ENCODE assay signal across 19 cellular contexts in genomic region chr2:221203846-221204245, GRCh38.
DNase-seq lines count a peak whose midpoint lies in the region; ATAC-seq, FAIRE-seq and TF ChIP-seq lines count a peak whose summit lies in the region.
"Had no signal": no experiment of that assay in that cellular context is flagged by ENCODE, and none has a peak within 500 bp of the region (broad histone marks: within the 10 kb centered on the region; RNA-seq: fewer than 3 reads in every experiment).

No MANE protein-coding gene starts in this region.

- peak overlapping the region; percentile 77 for H3K4me2 ChIP-seq in DOHH2 (ENCODE audit: low read length)
- H3K4me2 ChIP-seq: PC-9 had no signal

- ATAC-seq in HG03457 (IDR thresholded peaks at IDR 0.05; ENCODE audit: unreplicated experiment), result no peak
- no peak for ATAC-seq in GM18517 (IDR thresholded peaks at IDR 0.05; ENCODE audit: unreplicated experiment)
- ATAC-seq: natural killer cell treated with Interleukin-12 subunit alpha and Interleukin-12 subunit beta and Interleukin-15 and Interleukin-18, amount 100 ng/mL, for 72 hours; SK-N-SH treated with all-trans-retinoic acid at 6 μM for 48 hours had no signal

- H3K9me2 ChIP-seq in DOHH2 (replicated peaks; ENCODE audit: control insufficient read depth, low read length), result no peaks in the 10 kb centered on the region

- FAIRE-seq in GM12892 (lab: Jason Lieb, UNC), result no peak
- FAIRE-seq: islet of Langerhans, small intestine had no signal

- peaks cover 58% of the 10 kb centered on the region for H3K4me1 ChIP-seq in DOHH2 (ENCODE audit: control insufficient read depth, low read length)
- H3K4me1 ChIP-seq in effector memory CD4-positive, alpha-beta T cell (ENCODE audit: control insufficient read depth, insufficient read depth, low read length, poor library complexity, severe bottlenecking), result no peaks in the 10 kb centered on the region
- H3K4me1 ChIP-seq: testis had no signal

- H3K36me3 ChIP-seq in DOHH2 (ENCODE audit: control insufficient read depth, low read length), result no peaks in the 10 kb centered on the region
- no peaks in the 10 kb centered on the region for H3K36me3 ChIP-seq in effector memory CD4-positive, alpha-beta T cell (ENCODE audit: control insufficient read depth, insufficient read depth, low read length)

- peaks cover 10% of the 10 kb centered on the region for H3F3A ChIP-seq in DOHH2 (ENCODE audit: control insufficient read depth, insufficient read depth)

- no peaks in the 10 kb centered on the region for H4K20me1 ChIP-seq in DOHH2 (ENCODE audit: control insufficient read depth, insufficient read depth, low read depth, low read length)

- TF ChIP-seq CTCF in DOHH2 (IDR thresholded peaks at IDR 0.05; ENCODE audit: low read depth, low read length, poor library complexity, severe bottlenecking), result no peak

- H3K4me3 ChIP-seq in DOHH2 (ENCODE audit: low read length), result peak overlapping the region; percentile 69
- H3K4me3 ChIP-seq in effector memory CD4-positive, alpha-beta T cell (ENCODE audit: insufficient read depth, low read depth, low read length, poor library complexity, severe bottlenecking), result no peak overlapping the region
- H3K4me3 ChIP-seq: PC-9, testis had no signal

- DNase-seq in COLO668 (lab: John Stamatoyannopoulos, UW; ENCODE audit: unreplicated experiment) (peak; percentile 79), NCI-H187 treated with DMSO at 0.1 percent for 48 hours (lab: John Stamatoyannopoulos, UW) (peak; percentile 58), SHP77 treated with DMSO at 0.1 percent for 48 hours (lab: John Stamatoyannopoulos, UW) (peak; percentile 47), GM12892 (ENCODE audit: insufficient read length) (no peak)
- DNase-seq in effector memory CD4-positive, alpha-beta T cell, result no peak
- DNase-seq: activated CD4-positive, alpha-beta T cell treated with anti-CD3 and anti-CD28 coated beads for 4 hours; activated effector memory CD4-positive, alpha-beta T cell treated with Interleukin-2 at 50 U/mL for 16 hours; effector CD8-positive, alpha-beta T cell; H9; NCI-H226; PC-9; small intestine; testis had no signal

- H3K79me2 ChIP-seq in DOHH2 (ENCODE audit: control insufficient read depth, low read length), result no peaks in the 10 kb centered on the region

- TF ChIP-seq POLR2A in GM12892 (IDR thresholded peaks at IDR 0.05; ENCODE audit: low read depth, low read length), result no peak

- H3K9me3 ChIP-seq in DOHH2 (ENCODE audit: control insufficient read depth, insufficient read depth, low read length), result no peaks in the 10 kb centered on the region
- H3K9me3 ChIP-seq in effector memory CD4-positive, alpha-beta T cell (ENCODE audit: control insufficient read depth, low read length), result no peaks in the 10 kb centered on the region
- H3K9me3 ChIP-seq: testis had no signal

- no peaks in the 10 kb centered on the region for H3K27me3 ChIP-seq in DOHH2 (ENCODE audit: control insufficient read depth, low read length)
- no peaks in the 10 kb centered on the region for H3K27me3 ChIP-seq in effector memory CD4-positive, alpha-beta T cell (replicated peaks; ENCODE audit: control insufficient read depth, insufficient read depth, low read length, poor library complexity, severe bottlenecking)
- H3K27me3 ChIP-seq: testis had no signal

- peak overlapping the region; percentile 87 for H3K27ac ChIP-seq in DOHH2 (ENCODE audit: low read depth, low read length)
- no peak overlapping the region for H3K27ac ChIP-seq in effector memory CD4-positive, alpha-beta T cell (ENCODE audit: insufficient read depth, low read length, poor library complexity, severe bottlenecking)
- H3K27ac ChIP-seq: PC-9, testis had no signal

Comparison
In these comparisons a context has a peak if more than half of its experiments do, and no peak if none do; other contexts are left out.
1. DNase-seq: peak in COLO668 (single experiment), NCI-H187 treated with DMSO at 0.1 percent for 48 hours (single experiment) and SHP77 treated with DMSO at 0.1 percent for 48 hours (single experiment); none in effector memory CD4-positive, alpha-beta T cell (0 of 3) and GM12892 (single experiment).